Comparison of ENCODE assay signal across 28 cellular contexts in the genomic region with DNA sequence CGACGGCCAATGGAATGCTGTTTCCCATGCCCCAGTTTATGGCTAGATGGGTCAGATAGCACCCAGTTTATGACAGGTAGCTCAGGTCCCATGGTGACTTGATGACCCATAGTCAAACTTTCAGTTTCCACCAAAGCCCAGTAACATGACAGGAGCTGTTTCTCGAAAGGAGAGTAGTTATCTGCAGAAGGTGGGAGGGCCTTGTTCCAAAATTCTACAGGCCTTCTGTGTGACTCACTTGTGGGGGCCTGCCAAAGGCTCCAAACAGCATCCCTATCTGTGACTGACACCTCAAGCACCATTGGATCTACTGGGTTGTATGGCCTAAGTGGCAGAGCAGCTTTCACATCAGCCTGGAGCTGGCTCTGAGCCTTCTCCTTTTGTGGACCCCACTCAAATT.
"Had no signal": no experiment of that assay in that cellular context is flagged by ENCODE, and none has a peak within 500 bp of the region (broad histone marks: within the 10 kb centered on the region; RNA-seq: fewer than 3 reads in every experiment).

No MANE protein-coding gene starts in this region.

- H3K27ac Mint-ChIP-seq: stimulated activated effector memory CD8-positive, alpha-beta T cell treated with anti-CD3 and anti-CD28 coated beads, Interleukin-12 subunit alpha, Interleukin-12 subunit beta, amount 100 ng/mL, for 72 hours; stimulated activated memory B cell treated with anti-CD40 and anti-IgM and Interleukin-4, amounts not matched to agents 10 μg/mL and 1 μg/mL and 100 μg/mL, for 72 hours; stimulated activated naive B cell treated with anti-CD40 and anti-IgM and Interleukin-4, amounts not matched to agents 10 μg/mL and 1 μg/mL and 100 μg/mL, for 72 hours; stimulated activated naive CD8-positive, alpha-beta T cell treated with anti-CD3 and anti-CD28 coated beads, Interleukin-15, amount 100 ng/mL, for 72 hours; stimulated activated naive CD8-positive, alpha-beta T cell treated with anti-CD3 and anti-CD28 coated beads, Interleukin-15, Interleukin-2, amounts not matched to agents 100 ng/mL and 50 ng/mL, for 24 hours; type B pancreatic cell had no signal

- ATAC-seq: stimulated activated memory B cell treated with anti-CD40 and anti-IgM and Interleukin-4, amounts not matched to agents 10 μg/mL and 1 μg/mL and 100 μg/mL, for 72 hours; stimulated activated naive B cell treated with anti-CD40 and anti-IgM and Interleukin-4, amounts not matched to agents 10 μg/mL and 1 μg/mL and 100 μg/mL, for 72 hours; stimulated activated naive CD8-positive, alpha-beta T cell treated with anti-CD3 and anti-CD28 coated beads, Interleukin-15, amount 100 ng/mL, for 72 hours; stimulated activated naive CD8-positive, alpha-beta T cell treated with anti-CD3 and anti-CD28 coated beads, Interleukin-15, Interleukin-2, amounts not matched to agents 100 U/mL and 50 U/mL, for 24 hours; upper lobe of right lung had no signal

- H3K27me3 Mint-ChIP-seq: stimulated activated memory B cell treated with anti-CD40 and anti-IgM and Interleukin-4, amounts not matched to agents 10 μg/mL and 1 μg/mL and 100 μg/mL, for 72 hours; stimulated activated naive B cell treated with anti-CD40 and anti-IgM and Interleukin-4, amounts not matched to agents 10 μg/mL and 1 μg/mL and 100 μg/mL, for 72 hours; stimulated activated naive CD8-positive, alpha-beta T cell treated with anti-CD3 and anti-CD28 coated beads, Interleukin-15, amount 100 ng/mL, for 72 hours; stimulated activated naive CD8-positive, alpha-beta T cell treated with anti-CD3 and anti-CD28 coated beads, Interleukin-15, Interleukin-2, amounts not matched to agents 100 ng/mL and 50 ng/mL, for 24 hours; type B pancreatic cell had no signal

- DNase-seq: stimulated activated CD4-positive, alpha-beta T cell treated with anti-CD3 and anti-CD28 coated beads, Interleukin-2, amount 100 ng/mL, for 48 hours; stimulated activated CD4-positive, alpha-beta T cell treated with anti-CD3 and anti-CD28 coated beads, Interleukin-4, amount 100 ng/mL, for 1 hour; stimulated activated CD4-positive, alpha-beta T cell treated with anti-CD3 and anti-CD28 coated beads, Interleukin-4, amount 100 ng/mL, for 24 hours; stimulated activated CD4-positive, alpha-beta T cell treated with anti-CD3 and anti-CD28 coated beads, Interleukin-4, amount 100 ng/mL, for 4 hours; stimulated activated CD8-positive, alpha-beta memory T cell treated with anti-CD3 and anti-CD28 coated beads, Interleukin-4, amount 100 ng/mL, for 48 hours; stimulated activated naive B cell treated with anti-CD40 and anti-IgM and Interleukin-4, amounts not matched to agents 10 μg/mL and 1 μg/mL and 100 μg/mL, for 72 hours; stimulated activated naive CD4-positive, alpha-beta T cell; stimulated activated naive CD4-positive, alpha-beta T cell treated with Interleukin-2 at 50 U/mL for 16 hours; stimulated activated naive CD8-positive, alpha-beta T cell treated with anti-CD3 and anti-CD28 coated beads, Interleukin-15, amount 100 ng/mL, for 72 hours; stimulated activated naive CD8-positive, alpha-beta T cell treated with anti-CD3 and anti-CD28 coated beads, Interleukin-15, Interleukin-2, amounts not matched to agents 100 U/mL and 50 U/mL, for 24 hours; stomach; substantia nigra; testis; thyroid gland; tibial artery; transverse colon; trophoblast cell; upper lobe of left lung; uterus had no signal

- H3K4me1 ChIP-seq: stomach, suprapubic skin, testis, thyroid gland, tibial artery, tibial nerve, transverse colon, upper lobe of left lung, upper lobe of right lung, uterus, vagina had no signal

- H3K27me3 ChIP-seq: stomach, suprapubic skin, testis, thyroid gland, tibial artery, tibial nerve, transverse colon, upper lobe of left lung, upper lobe of right lung, uterus, vagina had no signal

- H3K4me3 Mint-ChIP-seq: stimulated activated effector memory CD8-positive, alpha-beta T cell treated with anti-CD3 and anti-CD28 coated beads, Interleukin-12 subunit alpha, Interleukin-12 subunit beta, amount 100 ng/mL, for 72 hours; stimulated activated memory B cell treated with anti-CD40 and anti-IgM and Interleukin-4, amounts not matched to agents 10 μg/mL and 1 μg/mL and 100 μg/mL, for 72 hours; stimulated activated naive B cell treated with anti-CD40 and anti-IgM and Interleukin-4, amounts not matched to agents 10 μg/mL and 1 μg/mL and 100 μg/mL, for 72 hours; stimulated activated naive CD8-positive, alpha-beta T cell treated with anti-CD3 and anti-CD28 coated beads, Interleukin-15, amount 100 ng/mL, for 72 hours; stimulated activated naive CD8-positive, alpha-beta T cell treated with anti-CD3 and anti-CD28 coated beads, Interleukin-15, Interleukin-2, amounts not matched to agents 100 ng/mL and 50 ng/mL, for 24 hours; type B pancreatic cell had no signal

- H3K4me1 Mint-ChIP-seq: stimulated activated effector memory CD8-positive, alpha-beta T cell treated with anti-CD3 and anti-CD28 coated beads, Interleukin-12 subunit alpha, Interleukin-12 subunit beta, amount 100 ng/mL, for 72 hours; stimulated activated memory B cell treated with anti-CD40 and anti-IgM and Interleukin-4, amounts not matched to agents 10 μg/mL and 1 μg/mL and 100 μg/mL, for 72 hours; stimulated activated naive B cell treated with anti-CD40 and anti-IgM and Interleukin-4, amounts not matched to agents 10 μg/mL and 1 μg/mL and 100 μg/mL, for 72 hours; stimulated activated naive CD8-positive, alpha-beta T cell treated with anti-CD3 and anti-CD28 coated beads, Interleukin-15, amount 100 ng/mL, for 72 hours had no signal

- H3K36me3 Mint-ChIP-seq: stimulated activated effector memory CD8-positive, alpha-beta T cell treated with anti-CD3 and anti-CD28 coated beads, Interleukin-12 subunit alpha, Interleukin-12 subunit beta, amount 100 ng/mL, for 72 hours; stimulated activated memory B cell treated with anti-CD40 and anti-IgM and Interleukin-4, amounts not matched to agents 10 μg/mL and 1 μg/mL and 100 μg/mL, for 72 hours; stimulated activated naive B cell treated with anti-CD40 and anti-IgM and Interleukin-4, amounts not matched to agents 10 μg/mL and 1 μg/mL and 100 μg/mL, for 72 hours; type B pancreatic cell had no signal

- H3K4me3 ChIP-seq: stomach, suprapubic skin, testis, thoracic aorta, thyroid gland, tibial artery, tibial nerve, transverse colon, upper lobe of left lung, upper lobe of right lung, uterus, vagina had no signal

- H3K9me3 Mint-ChIP-seq: stimulated activated effector memory CD8-positive, alpha-beta T cell treated with anti-CD3 and anti-CD28 coated beads, Interleukin-12 subunit alpha, Interleukin-12 subunit beta, amount 100 ng/mL, for 72 hours; stimulated activated memory B cell treated with anti-CD40 and anti-IgM and Interleukin-4, amounts not matched to agents 10 μg/mL and 1 μg/mL and 100 μg/mL, for 72 hours; stimulated activated naive B cell treated with anti-CD40 and anti-IgM and Interleukin-4, amounts not matched to agents 10 μg/mL and 1 μg/mL and 100 μg/mL, for 72 hours; stimulated activated naive CD8-positive, alpha-beta T cell treated with anti-CD3 and anti-CD28 coated beads, Interleukin-15, amount 100 ng/mL, for 72 hours; stimulated activated naive CD8-positive, alpha-beta T cell treated with anti-CD3 and anti-CD28 coated beads, Interleukin-15, Interleukin-2, amounts not matched to agents 100 ng/mL and 50 ng/mL, for 24 hours; type B pancreatic cell had no signal

- H3K9me3 ChIP-seq: stomach, suprapubic skin, testis, thoracic aorta, thyroid gland, tibial artery, tibial nerve, transverse colon, upper lobe of left lung, upper lobe of right lung, uterus, vagina had no signal

- H3K27ac ChIP-seq: stomach, suprapubic skin, testis, thoracic aorta, thyroid gland, tibial artery, tibial nerve, transverse colon, upper lobe of left lung, upper lobe of right lung, uterus, vagina had no signal

- H3K36me3 ChIP-seq: stomach, suprapubic skin, thoracic aorta, thyroid gland, tibial artery, tibial nerve, transverse colon, upper lobe of left lung, upper lobe of right lung, uterus, vagina had no signal
